In genomic region chr20:7313047-7313446, GRCh38 we compare ENCODE assay signal across 28 cellular contexts.
DNase-seq lines count a peak whose midpoint lies in the region; FAIRE-seq and TF ChIP-seq lines count a peak whose summit lies in the region.
"Had no signal": no experiment of that assay in that cellular context is flagged by ENCODE, and none has a peak within 500 bp of the region (broad histone marks: within the 10 kb centered on the region; RNA-seq: fewer than 3 reads in every experiment).

No MANE protein-coding gene starts in this region.

- no peaks in the 10 kb centered on the region for H3K36me3 Mint-ChIP-seq in MCF 10A (ENCODE audit: insufficient read depth, unreplicated experiment)
- no peaks in the 10 kb centered on the region for H3K36me3 Mint-ChIP-seq in glutamatergic neuron (ENCODE audit: unreplicated experiment)
- H3K36me3 Mint-ChIP-seq: CD8-positive, alpha-beta T cell had no signal

- H3K4me3 Mint-ChIP-seq in MCF 10A (ENCODE audit: unreplicated experiment) (no peak overlapping the region), glutamatergic neuron (ENCODE audit: unreplicated experiment) (no peak overlapping the region)
- H3K4me3 Mint-ChIP-seq: B cell; CD4-positive, alpha-beta T cell; CD8-positive, alpha-beta T cell had no signal

- BruUV-seq in MCF 10A (replicated peaks; lab: Mats Ljungman, UMichigan) = no TSS peak

- H3K4me3 ChIP-seq in breast epithelium = no peak overlapping the region
- H3K4me3 ChIP-seq in bronchial epithelial cell (ENCODE audit: low read depth, low read length) = no peak overlapping the region
- H3K4me3 ChIP-seq: A549; BLaER1 treated with 17β-estradiol and CSF1 and Interleukin-3, amounts not matched to agents 10 nM and 100 nM; GM12878 had no signal

- CTCF ChIA-PET in MCF 10A (lab: Yijun Ruan, JAX) = interaction anchor here (0.7 to 1.9 kb wide), 10 partner anchors 10 to 547 kb away, joined by 3 to 8 read pairs (median 3); no protein-coding TSS in a partner anchor

- intact Hi-C loops in MCF 10A (cut with micrococcal nuclease) (no loop called here), breast epithelium (cut with DNase I; ENCODE audit: low total_unique reads) (no loop called here)

- H3K36me3 ChIP-seq in breast epithelium (no peaks in the 10 kb centered on the region), bronchial epithelial cell (ENCODE audit: control insufficient read depth, insufficient read depth, low read length) (no peaks in the 10 kb centered on the region)
- H3K36me3 ChIP-seq: BLaER1 treated with 17β-estradiol and CSF1 and Interleukin-3, amounts not matched to agents 10 nM and 100 nM had no signal

- TF ChIP-seq POLR2A in breast epithelium (IDR thresholded peaks at IDR 0.05) = no peak

- H3K27ac ChIP-seq in breast epithelium = no peak overlapping the region
- peak overlapping the region; percentile 0 for H3K27ac ChIP-seq in epithelial cell of prostate
- H3K27ac ChIP-seq: 22Rv1; A549; BLaER1 treated with 17β-estradiol and CSF1 and Interleukin-3, amounts not matched to agents 10 nM and 100 nM; C4-2B had no signal

- H3K27me3 Mint-ChIP-seq in MCF 10A (ENCODE audit: insufficient read depth, unreplicated experiment) (no peaks in the 10 kb centered on the region), glutamatergic neuron (ENCODE audit: unreplicated experiment) (no peaks in the 10 kb centered on the region)
- H3K27me3 Mint-ChIP-seq: B cell; CD4-positive, alpha-beta T cell had no signal

- H3K9me3 Mint-ChIP-seq in MCF 10A (ENCODE audit: unreplicated experiment) = peaks cover 5% of the 10 kb centered on the region
- no peaks in the 10 kb centered on the region for H3K9me3 Mint-ChIP-seq in glutamatergic neuron (ENCODE audit: unreplicated experiment)

- DNase-seq in MCF 10A (ENCODE audit: unreplicated experiment) (peak; percentile 15), breast epithelium (ENCODE audit: low spot score in 2 of 2) (no peak), bronchial epithelial cell (ENCODE audit: low read depth) (peak; percentile 87), epithelial cell of prostate (ENCODE audit: low read depth, low spot score) (no peak), NCI-H1092 (lab: John Stamatoyannopoulos, UW) (no peak), DMS114 treated with DMSO at 0.1 percent for 48 hours (lab: John Stamatoyannopoulos, UW; ENCODE audit: unreplicated experiment) (no peak), glutamatergic neuron (no peak)
- DNase-seq: AML-193; Caco-2; Calu3; CD4-positive, alpha-beta T cell; CD8-positive, alpha-beta T cell; DMS153; DMS53; DMS79; DND-41; EL; GDM1 had no signal

- no peaks in the 10 kb centered on the region for H3K4me1 ChIP-seq in breast epithelium
- H3K4me1 ChIP-seq: A549; BLaER1 treated with 17β-estradiol and CSF1 and Interleukin-3, amounts not matched to agents 10 nM and 100 nM; Caco-2 had no signal

- POLR2A ChIA-PET in MCF 10A (lab: Yijun Ruan, JAX) = interaction anchor here (0.7 to 2.4 kb wide), 4 partner anchors 9 to 480 kb away, joined by 3 to 10 read pairs (median 3); no protein-coding TSS in a partner anchor

- H3K4me1 Mint-ChIP-seq in MCF 10A (ENCODE audit: insufficient read depth, unreplicated experiment) (peaks cover 19% of the 10 kb centered on the region), glutamatergic neuron (ENCODE audit: low read depth, unreplicated experiment) (no peaks in the 10 kb centered on the region)
- H3K4me1 Mint-ChIP-seq: B cell had no signal

- no peak overlapping the region for H3K27ac Mint-ChIP-seq in MCF 10A (ENCODE audit: low read depth, unreplicated experiment)
- no peak overlapping the region for H3K27ac Mint-ChIP-seq in glutamatergic neuron (ENCODE audit: unreplicated experiment)
- H3K27ac Mint-ChIP-seq: B cell; CD4-positive, alpha-beta T cell; CD8-positive, alpha-beta T cell had no signal

- H3K9me3 ChIP-seq in breast epithelium = no peaks in the 10 kb centered on the region
- H3K9me3 ChIP-seq: BLaER1 treated with 17β-estradiol and CSF1 and Interleukin-3, amounts not matched to agents 10 nM and 100 nM; Caco-2 had no signal

- H3K27me3 ChIP-seq in breast epithelium = no peaks in the 10 kb centered on the region
- no peaks in the 10 kb centered on the region for H3K27me3 ChIP-seq in bronchial epithelial cell (ENCODE audit: control insufficient read depth, insufficient read depth, low read length)
- H3K27me3 ChIP-seq: BLaER1 treated with 17β-estradiol and CSF1 and Interleukin-3, amounts not matched to agents 10 nM and 100 nM had no signal

- no peak for TF ChIP-seq CTCF in MCF 10A (IDR thresholded peaks at IDR 0.05; ENCODE audit: unreplicated experiment)
- TF ChIP-seq CTCF in breast epithelium (IDR thresholded peaks at IDR 0.05) = no peak
- no peak for TF ChIP-seq CTCF in bronchial epithelial cell (IDR thresholded peaks at IDR 0.05; ENCODE audit: insufficient read depth, low read length, severe bottlenecking)
- TF ChIP-seq CTCF in glutamatergic neuron (IDR thresholded peaks at IDR 0.05; ENCODE audit: partially characterized antibody, unreplicated experiment) = no peak

- no peak for FAIRE-seq in bronchial epithelial cell (lab: Jason Lieb, UNC)
- FAIRE-seq: A549, D721Med, GM12878, GM12892, GM18507, GM19239 had no signal

Comparison
In these comparisons a context has a peak if more than half of its experiments do, and no peak if none do; other contexts are left out.
1. DNase-seq: peak in MCF 10A (single experiment) and bronchial epithelial cell (single experiment); none in breast epithelium (0 of 2), epithelial cell of prostate (single experiment), NCI-H1092 (single experiment), DMS114 treated with DMSO at 0.1 percent for 48 hours (single experiment) and glutamatergic neuron (single experiment).